18 cellular contexts compared by ENCODE assay signal in the genomic region with DNA sequence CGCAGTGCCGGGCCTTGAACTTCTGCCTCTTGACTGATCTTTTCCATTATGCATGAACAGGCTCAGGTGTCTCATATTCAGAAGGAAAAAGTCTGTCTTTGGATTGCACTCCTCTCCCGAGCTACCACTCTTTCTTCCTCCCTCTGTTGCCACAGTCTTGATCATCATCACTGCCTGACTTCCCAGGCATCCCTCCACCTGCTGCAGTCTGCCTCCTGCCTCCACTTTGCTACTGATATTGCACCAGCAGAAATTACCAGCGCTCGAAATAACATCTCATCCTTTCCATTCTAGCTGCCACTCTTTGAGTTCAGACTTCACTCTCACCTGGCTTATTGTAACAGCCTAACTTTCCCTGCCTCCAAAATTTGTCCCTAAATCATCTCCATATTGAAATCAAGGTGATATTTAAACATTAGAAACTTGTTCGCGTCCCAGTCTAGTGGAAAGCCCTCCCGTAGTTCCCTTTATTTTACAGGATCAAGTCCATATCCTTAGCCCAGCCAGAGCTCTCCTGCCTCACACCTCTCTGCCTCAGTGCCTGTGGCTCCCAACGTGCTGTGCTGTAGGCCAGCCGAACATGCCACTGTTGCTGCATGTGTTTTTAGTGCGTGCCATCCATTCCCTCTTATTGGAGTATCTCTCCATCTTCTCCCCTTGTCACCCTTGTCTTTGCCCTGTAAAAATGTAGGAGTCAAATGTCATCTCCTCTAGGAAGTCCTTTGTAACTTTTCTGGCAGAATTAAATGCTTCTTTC. TPM values are rescaled to one million over a fixed set of nuclear protein-coding genes. Genes with fewer than 3 reads are reported as not detected.
A peak's percentile ranks its signal among the peaks of the same experiment; 100 is the strongest.
DNase-seq lines count a peak whose midpoint lies in the region; ATAC-seq and TF ChIP-seq lines count a peak whose summit lies in the region.
"Had no signal": no experiment of that assay in that cellular context is flagged by ENCODE, and none has a peak within 500 bp of the region (broad histone marks: within the 10 kb centered on the region; RNA-seq: fewer than 3 reads in every experiment).

No MANE protein-coding gene starts in this region.

- H3K4me1 ChIP-seq in GM23248 (ENCODE audit: insufficient read depth) = peaks cover 12% of the 10 kb centered on the region
- H3K4me1 ChIP-seq: adrenal gland, BE2C had no signal

- no peak overlapping the region for H2AFZ ChIP-seq in GM23248

- no peak for DNase-seq in CD4-positive, alpha-beta T cell
- DNase-seq in GM23248 (no peak), substantia nigra (lab: John Stamatoyannopoulos, UW) (no peak), NOMO-1 (lab: John Stamatoyannopoulos, UW; ENCODE audit: unreplicated experiment in 2 of 2) (no peak)
- no peak for DNase-seq in activated naive CD8-positive, alpha-beta T cell treated with anti-CD3 and anti-CD28 coated beads, Interleukin-2, amount 10 ng/mL, durations not matched to agents 7 days and 5 days
- no peak for DNase-seq in natural killer cell treated with Interleukin-12 subunit alpha and Interleukin-12 subunit beta and Interleukin-15 and Interleukin-18, amount 100 ng/mL, for 72 hours (ENCODE audit: low spot score)
- DNase-seq: adrenal gland, BE2C, cerebellar nuclear complex, endodermal cell, kidney, mesendoderm, NCI-H2107, PC-3 had no signal

- H3K9ac ChIP-seq in GM23248 = no peak overlapping the region

- H3K9me2 ChIP-seq in GM23248 (ENCODE audit: insufficient read depth) = no peaks in the 10 kb centered on the region

- H3K4me3 ChIP-seq in GM23248 = no peak overlapping the region
- H3K4me3 ChIP-seq: adrenal gland, thoracic aorta had no signal

- no peaks in the 10 kb centered on the region for H3K4me1 Mint-ChIP-seq in CD4-positive, alpha-beta T cell (ENCODE audit: low read depth)
- no peaks in the 10 kb centered on the region for H3K4me1 Mint-ChIP-seq in activated naive CD8-positive, alpha-beta T cell treated with anti-CD3 and anti-CD28 coated beads, Interleukin-2, amount 10 ng/mL, durations not matched to agents 7 days and 5 days
- peaks cover 0 to 13% of the 10 kb centered on the region in 2 donors for H3K4me1 Mint-ChIP-seq in natural killer cell treated with Interleukin-12 subunit alpha and Interleukin-12 subunit beta and Interleukin-15 and Interleukin-18, amount 100 ng/mL, for 72 hours (ENCODE audit: low read depth in 2 of 2)
- H3K4me1 Mint-ChIP-seq: endodermal cell had no signal

- H3K36me3 ChIP-seq in GM23248 (ENCODE audit: low read depth) = peaks cover 59% of the 10 kb centered on the region

- ATAC-seq in CD4-positive, alpha-beta T cell (ENCODE audit: poor library complexity) = no peak
- ATAC-seq in activated naive CD8-positive, alpha-beta T cell treated with anti-CD3 and anti-CD28 coated beads, Interleukin-2, amount 10 ng/mL, durations not matched to agents 7 days and 5 days (ENCODE audit: low read depth) = no peak
- no peak for ATAC-seq in natural killer cell treated with Interleukin-12 subunit alpha and Interleukin-12 subunit beta and Interleukin-15 and Interleukin-18, amount 100 ng/mL, for 72 hours
- ATAC-seq in GM18520 (IDR thresholded peaks at IDR 0.05; ENCODE audit: unreplicated experiment) = no peak
- ATAC-seq: PC-3, sciatic nerve, SK-N-SH treated with all-trans-retinoic acid at 6 μM for 48 hours had no signal

- CTCF ChIA-PET in CD4-positive, alpha-beta T cell (lab: Charles Lee) = no interaction called here

- no peak for TF ChIP-seq CTCF in CD4-positive, alpha-beta T cell (IDR thresholded peaks at IDR 0.05)

- H3K36me3 Mint-ChIP-seq in CD4-positive, alpha-beta T cell (ENCODE audit: low read depth) = peaks cover 95% of the 10 kb centered on the region
- H3K36me3 Mint-ChIP-seq in activated naive CD8-positive, alpha-beta T cell treated with anti-CD3 and anti-CD28 coated beads, Interleukin-2, amount 10 ng/mL, durations not matched to agents 7 days and 5 days = peaks cover 36% of the 10 kb centered on the region
- peaks cover 38% of the 10 kb centered on the region for H3K36me3 Mint-ChIP-seq in natural killer cell treated with Interleukin-12 subunit alpha and Interleukin-12 subunit beta and Interleukin-15 and Interleukin-18, amount 100 ng/mL, for 72 hours

- H3K9me3 Mint-ChIP-seq in CD4-positive, alpha-beta T cell = no peaks in the 10 kb centered on the region
- H3K9me3 Mint-ChIP-seq in activated naive CD8-positive, alpha-beta T cell treated with anti-CD3 and anti-CD28 coated beads, Interleukin-2, amount 10 ng/mL, durations not matched to agents 7 days and 5 days = no peaks in the 10 kb centered on the region
- H3K9me3 Mint-ChIP-seq in natural killer cell treated with Interleukin-12 subunit alpha and Interleukin-12 subunit beta and Interleukin-15 and Interleukin-18, amount 100 ng/mL, for 72 hours = no peaks in the 10 kb centered on the region
- H3K9me3 Mint-ChIP-seq: endodermal cell had no signal

- peak overlapping the region; percentile 25 for H3K27ac Mint-ChIP-seq in CD4-positive, alpha-beta T cell
- peak overlapping the region; percentile 48 for H3K27ac Mint-ChIP-seq in activated naive CD8-positive, alpha-beta T cell treated with anti-CD3 and anti-CD28 coated beads, Interleukin-2, amount 10 ng/mL, durations not matched to agents 7 days and 5 days
- peak overlapping the region; percentile 12 to 51 for H3K27ac Mint-ChIP-seq in natural killer cell treated with Interleukin-12 subunit alpha and Interleukin-12 subunit beta and Interleukin-15 and Interleukin-18, amount 100 ng/mL, for 72 hours
- H3K27ac Mint-ChIP-seq: endodermal cell had no signal

- no peaks in the 10 kb centered on the region for H3K27me3 Mint-ChIP-seq in CD4-positive, alpha-beta T cell
- H3K27me3 Mint-ChIP-seq in activated naive CD8-positive, alpha-beta T cell treated with anti-CD3 and anti-CD28 coated beads, Interleukin-2, amount 10 ng/mL, durations not matched to agents 7 days and 5 days = no peaks in the 10 kb centered on the region
- H3K27me3 Mint-ChIP-seq in natural killer cell treated with Interleukin-12 subunit alpha and Interleukin-12 subunit beta and Interleukin-15 and Interleukin-18, amount 100 ng/mL, for 72 hours = no peaks in the 10 kb centered on the region

- H3K27me3 ChIP-seq in CD4-positive, alpha-beta T cell (ENCODE audit: control insufficient read depth, insufficient read depth, low read length) = no peaks in the 10 kb centered on the region
- H3K27me3 ChIP-seq in GM23248 (replicated peaks; ENCODE audit: insufficient read depth) = no peaks in the 10 kb centered on the region
- H3K27me3 ChIP-seq: adrenal gland, BE2C had no signal

- H3K79me2 ChIP-seq in GM23248 (ENCODE audit: insufficient read depth) = no peaks in the 10 kb centered on the region

- H3F3A ChIP-seq in GM23248 (ENCODE audit: insufficient read depth) = peaks cover 48% of the 10 kb centered on the region

- no peak overlapping the region for H3K4me2 ChIP-seq in GM23248 (ENCODE audit: unreplicated experiment)

- 89 to 92% methylated on average over 11 of the region's 11 CpGs for WGBS in GM23248 (ENCODE audit: low coverage in 1 of 2, low lambda C conversion rate in 2 of 2, missing lambda C conversion rate in 2 of 2), 2 experiments

- H3K27ac ChIP-seq in CD4-positive, alpha-beta T cell (ENCODE audit: low read depth, low read length) = no peak overlapping the region
- H3K27ac ChIP-seq in GM23248 (0 out of 2 replicates have a peak overlapping the region, but pooled peaks have one; percentile 7), substantia nigra (ENCODE audit: low read depth, low read length, poor library complexity, severe bottlenecking) (no peak overlapping the region)
- H3K27ac ChIP-seq: adrenal gland, thoracic aorta had no signal

- POLR2A ChIA-PET in CD4-positive, alpha-beta T cell (lab: Charles Lee) = no interaction called here
- POLR2A ChIA-PET in activated naive CD8-positive, alpha-beta T cell treated with anti-CD3 and anti-CD28 coated beads, Interleukin-2, amount 10 ng/mL, durations not matched to agents 7 days and 5 days (lab: Charles Lee) = interaction anchor here (1.0 kb wide), 1 partner anchor 10 kb away, joined by 3 read pairs; no protein-coding TSS in a partner anchor

- H3K4me3 Mint-ChIP-seq in CD4-positive, alpha-beta T cell = no peak overlapping the region
- no peak overlapping the region for H3K4me3 Mint-ChIP-seq in activated naive CD8-positive, alpha-beta T cell treated with anti-CD3 and anti-CD28 coated beads, Interleukin-2, amount 10 ng/mL, durations not matched to agents 7 days and 5 days
- H3K4me3 Mint-ChIP-seq in natural killer cell treated with Interleukin-12 subunit alpha and Interleukin-12 subunit beta and Interleukin-15 and Interleukin-18, amount 100 ng/mL, for 72 hours = no peak overlapping the region
- H3K4me3 Mint-ChIP-seq: endodermal cell had no signal

- intact Hi-C loops in CD4-positive, alpha-beta T cell (cut with DNase I, micrococcal nuclease) = no loop called here

- no peaks in the 10 kb centered on the region for H4K20me1 ChIP-seq in GM23248 (ENCODE audit: insufficient read depth)

- in situ Hi-C loops in GM23248 (cut with MboI) = no loop called here

- no peaks in the 10 kb centered on the region for H3K9me3 ChIP-seq in CD4-positive, alpha-beta T cell (ENCODE audit: control insufficient read depth, low read length)
- no peaks in the 10 kb centered on the region for H3K9me3 ChIP-seq in GM23248 (ENCODE audit: low read depth)
- H3K9me3 ChIP-seq: adrenal gland, BE2C, thoracic aorta had no signal

RNA-seq across cellular contexts. Expression of gene NUP88, which starts 39.9 kb away (rescaled TPM):
- total RNA-seq in CD4-positive, alpha-beta T cell = 100 to 1,000 TPM; 129 to 142 TPM
- 42.9 and 50.6 TPM in 2 replicates for total RNA-seq in GM23248 (2014; rRNA removed; shearing (Covaris generic))
- 42.9 and 52.6 TPM in 2 replicates for polyA plus RNA-seq in GM23248 (2016; fragmentation: Nextera tagmentation; extraction: Ambion mirVana)
- total RNA-seq in activated naive CD8-positive, alpha-beta T cell treated with anti-CD3 and anti-CD28 coated beads, Interleukin-2, amount 10 ng/mL, durations not matched to agents 7 days and 5 days = 10 to 100 TPM; 93.6 to 99.5 TPM
- 100 to 1,000 TPM in 1 of 2 donors, 10 to 100 TPM in 1; 82.1 to 118 TPM for total RNA-seq in natural killer cell treated with Interleukin-12 subunit alpha and Interleukin-12 subunit beta and Interleukin-15 and Interleukin-18, amount 100 ng/mL, for 72 hours

RNA-seq across cellular contexts. Expression of gene RPAIN, which starts 40.5 kb away (rescaled TPM):
- total RNA-seq in CD4-positive, alpha-beta T cell = 10 to 100 TPM; 68.7 to 77.5 TPM
- 9.0 and 15.7 TPM in 2 replicates for total RNA-seq in GM23248 (2014; rRNA removed; shearing (Covaris generic))
- 21.4 and 22.0 TPM in 2 replicates for polyA plus RNA-seq in GM23248 (2016; fragmentation: Nextera tagmentation; extraction: Ambion mirVana)
- total RNA-seq in activated naive CD8-positive, alpha-beta T cell treated with anti-CD3 and anti-CD28 coated beads, Interleukin-2, amount 10 ng/mL, durations not matched to agents 7 days and 5 days = 10 to 100 TPM; 61.9 to 63.9 TPM
- total RNA-seq in natural killer cell treated with Interleukin-12 subunit alpha and Interleukin-12 subunit beta and Interleukin-15 and Interleukin-18, amount 100 ng/mL, for 72 hours = 10 to 100 TPM; 54.1 to 64.7 TPM

RNA-seq across cellular contexts. Expression of gene C1QBP, which starts 59.4 kb away (rescaled TPM):
- total RNA-seq in CD4-positive, alpha-beta T cell = 10 to 100 TPM; 59.9 to 62.9 TPM
- total RNA-seq in GM23248 (2014; rRNA removed; shearing (Covaris generic)) = 119 and 131 TPM in 2 replicates
- polyA plus RNA-seq in GM23248 (2016; fragmentation: Nextera tagmentation; extraction: Ambion mirVana) = 235 and 241 TPM in 2 replicates
- total RNA-seq in activated naive CD8-positive, alpha-beta T cell treated with anti-CD3 and anti-CD28 coated beads, Interleukin-2, amount 10 ng/mL, durations not matched to agents 7 days and 5 days = 100 to 1,000 TPM; 109 to 112 TPM
- total RNA-seq in natural killer cell treated with Interleukin-12 subunit alpha and Interleukin-12 subunit beta and Interleukin-15 and Interleukin-18, amount 100 ng/mL, for 72 hours = 100 to 1,000 TPM; 173 to 271 TPM
